ENCODE assay signal across 16 cellular contexts in genomic region chr13:27124571-27124970, GRCh38.
"Had no signal": no experiment of that assay in that cellular context is flagged by ENCODE, and none has a peak within 500 bp of the region (broad histone marks: within the 10 kb centered on the region; RNA-seq: fewer than 3 reads in every experiment).

No MANE protein-coding gene starts in this region.

- H3K27me3 ChIP-seq: esophagus muscularis mucosa, gastroesophageal sphincter, ovary, right atrium auricular region, sigmoid colon had no signal

- H3K9me3 ChIP-seq: esophagus muscularis mucosa, gastroesophageal sphincter, ovary, right atrium auricular region had no signal

- H3K27me3 Mint-ChIP-seq: naive thymus-derived CD4-positive, alpha-beta T cell had no signal

- H3K27ac Mint-ChIP-seq: naive thymus-derived CD4-positive, alpha-beta T cell had no signal

- H3K4me3 ChIP-seq: esophagus muscularis mucosa, gastroesophageal sphincter, ovary, right atrium auricular region, sigmoid colon had no signal

- ATAC-seq: gastroesophageal sphincter; left cardiac atrium; naive thymus-derived CD4-positive, alpha-beta T cell had no signal

- FAIRE-seq: urothelium cell line had no signal

- H3K27ac ChIP-seq: epithelial cell of prostate, esophagus muscularis mucosa, ovary, right atrium auricular region had no signal

- H3K4me3 Mint-ChIP-seq: neural crest cell had no signal

- H3K36me3 ChIP-seq: esophagus muscularis mucosa, gastroesophageal sphincter, ovary, right atrium auricular region, sigmoid colon had no signal

- DNase-seq: effector memory CD4-positive, alpha-beta T cell; glutamatergic neuron; islet precursor cell; left cardiac atrium; mesendoderm; naive thymus-derived CD4-positive, alpha-beta T cell; ovary; sigmoid colon; stimulated activated CD4-positive, alpha-beta T cell treated with anti-CD3 and anti-CD28 coated beads, Interleukin-12 subunit alpha, Interleukin-12 subunit beta, amount 100 ng/mL, for 4 hours; stimulated activated naive CD4-positive, alpha-beta T cell treated with Interleukin-2 at 50 U/mL for 16 hours had no signal
